Comparison of ENCODE assay signal across 8 cellular contexts in the genomic region with DNA sequence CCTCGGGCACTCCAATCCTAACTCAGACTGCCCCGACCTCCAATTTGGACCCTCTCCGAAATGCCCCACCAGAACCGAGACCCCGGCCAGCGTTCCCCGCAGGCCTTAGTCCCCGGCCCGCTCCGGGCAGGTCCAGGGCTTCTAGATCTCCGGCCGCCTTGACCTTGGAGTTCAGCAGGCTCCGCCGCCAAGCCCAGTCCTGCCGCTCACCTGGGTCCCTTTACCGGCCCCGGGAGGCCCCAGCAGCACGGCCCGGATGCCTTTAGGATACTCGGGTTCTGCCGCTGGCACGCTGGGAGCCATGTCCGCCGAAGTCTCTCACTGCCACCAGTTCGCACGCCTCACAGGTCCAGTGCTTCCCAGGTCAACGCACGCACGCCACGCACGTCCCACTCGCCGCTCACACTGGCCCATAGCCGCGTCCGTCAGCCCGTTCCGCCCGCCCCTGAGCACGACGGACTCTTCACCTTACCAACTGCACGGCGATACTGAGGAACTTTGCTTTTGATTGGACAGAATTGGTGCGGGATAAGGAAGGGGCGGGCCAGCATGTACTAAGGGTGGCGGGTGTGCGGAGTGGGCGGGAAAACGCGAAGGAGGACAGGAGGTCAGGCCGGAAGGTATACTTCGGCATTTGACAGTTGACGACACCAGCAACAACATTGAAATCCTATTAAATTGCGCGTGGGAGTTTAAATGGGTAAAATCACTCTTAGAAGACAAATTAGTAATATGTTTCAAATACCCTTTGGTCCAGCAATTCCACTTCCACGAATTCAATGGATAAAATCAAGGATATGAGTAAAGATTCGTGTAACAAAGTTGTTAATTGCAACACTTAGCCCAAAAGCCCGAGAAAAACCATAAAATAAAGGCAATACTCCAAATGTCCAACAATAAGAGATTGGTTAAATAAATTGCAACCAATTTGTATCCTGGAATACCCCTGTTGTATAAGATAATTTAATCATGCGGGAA. TPM values are rescaled to one million over a fixed set of nuclear protein-coding genes. Genes with fewer than 3 reads are reported as not detected.
DNase-seq lines count a peak whose midpoint lies in the region; ATAC-seq and TF ChIP-seq lines count a peak whose summit lies in the region.

A gene (minus strand): TSS at position 358 of the 978 bp plus-strand sequence. CDS start 55 bp downstream, at position 303.

- peak within 1 kb of the TSS; percentile 81 for H3K4me3 ChIP-seq in RWPE2 (ENCODE audit: severe bottlenecking)
- peak within 1 kb of the TSS; percentile 97 for H3K4me3 ChIP-seq in fibroblast of mammary gland (ENCODE audit: control insufficient read depth, low read depth, low read length)

- TF ChIP-seq CTCF in RWPE2 (IDR thresholded peaks at IDR 0.05; ENCODE audit: poor library complexity, severe bottlenecking) (no peak), fibroblast of mammary gland (conservative IDR thresholded peaks at IDR 0.05; ENCODE audit: control insufficient read depth, insufficient read depth, low read depth, low read length) (no peak)

- peak within 1 kb of the TSS; percentile 99 for H3K4me3 Mint-ChIP-seq in activated T-helper 2 cell treated with anti-CD3 and anti-CD28 coated beads, Interferon-gamma antibody, Interleukin-2, Interleukin-4, amounts not matched to agents 10 μg/mL and 5 μg/mL and 100 μg/mL, durations not matched to agents 14 hours and 24 hours and 36 hours (ENCODE audit: low read depth)
- peak within 1 kb of the TSS; percentile 89 to 99 (median 96) for H3K4me3 Mint-ChIP-seq in naive thymus-derived CD8-positive, alpha-beta T cell

- peak; percentile 99 for ATAC-seq in RWPE2 (ENCODE audit: low read depth)
- peak; percentile 99 for ATAC-seq in naive thymus-derived CD8-positive, alpha-beta T cell

- H3K36me3 ChIP-seq in RWPE2 (ENCODE audit: low read depth), result peaks cover 36% of the 10 kb centered on the region

- DNase-seq in EH (ENCODE audit: low read depth) (peak; percentile 98), H4 (ENCODE audit: low spot score) (peak; percentile 99), LoVo (ENCODE audit: low spot score) (peak; percentile 97), RWPE2 (ENCODE audit: low spot score) (peak; percentile 95), fibroblast of mammary gland (ENCODE audit: low read depth) (peak; percentile 97)
- peak; percentile 92 for DNase-seq in activated T-helper 2 cell treated with anti-CD3 and anti-CD28 coated beads, Interferon-gamma antibody, Interleukin-2, Interleukin-4, amounts not matched to agents 10 μg/mL and 5 μg/mL and 100 μg/mL, durations not matched to agents 14 hours and 24 hours and 36 hours (ENCODE audit: low spot score)
- peak; percentile 76 to 91 (median 84) for DNase-seq in naive thymus-derived CD8-positive, alpha-beta T cell
- peak; percentile 72 to 88 (median 80) for DNase-seq in stimulated activated naive CD4-positive, alpha-beta T cell (lab: John Stamatoyannopoulos, UW)

- H3K27me3 Mint-ChIP-seq in activated T-helper 2 cell treated with anti-CD3 and anti-CD28 coated beads, Interferon-gamma antibody, Interleukin-2, Interleukin-4, amounts not matched to agents 10 μg/mL and 5 μg/mL and 100 μg/mL, durations not matched to agents 14 hours and 24 hours and 36 hours (ENCODE audit: low read depth), result no peaks in the 10 kb centered on the region
- peaks cover 0 to 2% (median 0%) of the 10 kb centered on the region in 5 donors for H3K27me3 Mint-ChIP-seq in naive thymus-derived CD8-positive, alpha-beta T cell

- no peaks in the 10 kb centered on the region for H3K9me3 ChIP-seq in RWPE2 (ENCODE audit: severe bottlenecking)

- intact Hi-C loops in activated T-helper 2 cell treated with anti-CD3 and anti-CD28 coated beads, Interferon-gamma antibody, Interleukin-2, Interleukin-4, amounts not matched to agents 10 μg/mL and 5 μg/mL and 100 μg/mL, durations not matched to agents 14 hours and 24 hours and 36 hours (cut with micrococcal nuclease), result loop anchor here (2.0 to 5.0 kb wide), 7 partner anchors 45 to 964 kb away; a partner anchor contains a TSS

- peaks cover 43% of the 10 kb centered on the region for H3K36me3 Mint-ChIP-seq in activated T-helper 2 cell treated with anti-CD3 and anti-CD28 coated beads, Interferon-gamma antibody, Interleukin-2, Interleukin-4, amounts not matched to agents 10 μg/mL and 5 μg/mL and 100 μg/mL, durations not matched to agents 14 hours and 24 hours and 36 hours (ENCODE audit: low read depth)
- peaks cover 0 to 14% (median 3%) of the 10 kb centered on the region in 3 donors for H3K36me3 Mint-ChIP-seq in naive thymus-derived CD8-positive, alpha-beta T cell

- peaks cover 18% of the 10 kb centered on the region for H3K4me1 ChIP-seq in RWPE2 (ENCODE audit: insufficient read depth, poor library complexity, severe bottlenecking)

- peak within 1 kb of the TSS; percentile 33 for H3K27ac ChIP-seq in RWPE2 (ENCODE audit: poor library complexity, severe bottlenecking)

- peaks cover 42% of the 10 kb centered on the region for H3K4me1 Mint-ChIP-seq in activated T-helper 2 cell treated with anti-CD3 and anti-CD28 coated beads, Interferon-gamma antibody, Interleukin-2, Interleukin-4, amounts not matched to agents 10 μg/mL and 5 μg/mL and 100 μg/mL, durations not matched to agents 14 hours and 24 hours and 36 hours (ENCODE audit: low read depth)
- H3K4me1 Mint-ChIP-seq in naive thymus-derived CD8-positive, alpha-beta T cell, result peaks cover 24 to 54% (median 46%) of the 10 kb centered on the region in 4 donors

- H3K27me3 ChIP-seq in RWPE2 (ENCODE audit: insufficient read depth, poor library complexity, severe bottlenecking), result no peaks in the 10 kb centered on the region

- H3K27ac Mint-ChIP-seq in activated T-helper 2 cell treated with anti-CD3 and anti-CD28 coated beads, Interferon-gamma antibody, Interleukin-2, Interleukin-4, amounts not matched to agents 10 μg/mL and 5 μg/mL and 100 μg/mL, durations not matched to agents 14 hours and 24 hours and 36 hours, result peak within 1 kb of the TSS; percentile 83
- H3K27ac Mint-ChIP-seq in naive thymus-derived CD8-positive, alpha-beta T cell, result peak within 1 kb of the TSS; percentile 88 to 96 (median 92)

- POLR2A ChIA-PET in naive thymus-derived CD8-positive, alpha-beta T cell (lab: Charles Lee), result interaction anchor here (0.6 to 1.3 kb wide), 2 partner anchors 72 to 83 kb away, joined by 4 to 7 read pairs; a partner anchor contains a TSS

- peaks cover 3% of the 10 kb centered on the region for H3K9me3 Mint-ChIP-seq in activated T-helper 2 cell treated with anti-CD3 and anti-CD28 coated beads, Interferon-gamma antibody, Interleukin-2, Interleukin-4, amounts not matched to agents 10 μg/mL and 5 μg/mL and 100 μg/mL, durations not matched to agents 14 hours and 24 hours and 36 hours
- no peaks in the 10 kb centered on the region for H3K9me3 Mint-ChIP-seq in naive thymus-derived CD8-positive, alpha-beta T cell

RNA-seq across cellular contexts. Expression of the gene that starts here (rescaled TPM):
- total RNA-seq in H4 (2014; rRNA removed; shearing (Covaris generic)), result 178 and 192 TPM in 2 replicates
- 349 TPM in 2 replicates for total RNA-seq in activated T-helper 2 cell treated with anti-CD3 and anti-CD28 coated beads, Interferon-gamma antibody, Interleukin-2, Interleukin-4, amounts not matched to agents 10 μg/mL and 5 μg/mL and 100 μg/mL, durations not matched to agents 14 hours and 24 hours and 36 hours
- total RNA-seq in naive thymus-derived CD8-positive, alpha-beta T cell, result 10 to 100 TPM; 89.2 to 94.6 TPM
- 100 to 1,000 TPM; 119 to 128 (median 126) TPM for polyA plus RNA-seq in naive thymus-derived CD8-positive, alpha-beta T cell

Comparison
In these comparisons a context has a peak if more than half of its experiments do, and no peak if none do; other contexts are left out.
1. Peak in every context shown above with its lines: DNase-seq, ATAC-seq, H3K4me3 ChIP-seq and H3K27ac ChIP-seq.